12 cellular contexts compared by ENCODE assay signal in the genomic region with DNA sequence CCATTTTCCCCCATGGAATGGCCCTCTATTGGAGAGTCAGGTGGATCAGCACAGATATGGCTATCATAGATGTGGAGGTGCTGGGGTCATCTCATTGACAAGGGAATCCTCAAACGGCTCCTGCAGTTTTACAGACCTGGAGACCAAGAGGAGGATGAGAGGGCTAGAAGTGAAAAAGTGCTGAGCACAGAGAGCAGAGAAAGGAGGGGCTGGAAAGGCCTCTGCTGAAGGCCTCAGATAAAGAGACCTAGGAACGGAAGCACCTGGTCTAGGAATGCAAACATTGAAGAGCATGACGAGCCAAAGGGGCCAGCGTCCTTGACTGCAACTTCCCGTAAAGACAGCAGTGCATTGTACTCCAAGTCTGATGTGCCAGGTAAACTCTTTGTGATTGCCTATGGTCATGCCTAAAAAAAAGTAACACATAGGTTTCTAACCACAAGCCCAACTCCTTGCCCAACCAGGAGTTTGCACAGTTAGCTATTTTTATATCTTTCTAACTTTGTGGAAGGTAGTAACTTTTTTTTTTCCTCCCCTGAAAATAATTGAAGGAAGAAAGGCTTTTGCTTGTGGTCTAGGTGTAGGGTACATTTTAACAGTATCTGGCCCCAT. TPM values are rescaled to one million over a fixed set of nuclear protein-coding genes. Genes with fewer than 3 reads are reported as not detected.
DNase-seq lines count a peak whose midpoint lies in the region; ATAC-seq, FAIRE-seq and TF ChIP-seq lines count a peak whose summit lies in the region.
"Had no signal": no experiment of that assay in that cellular context is flagged by ENCODE, and none has a peak within 500 bp of the region (broad histone marks: within the 10 kb centered on the region; RNA-seq: fewer than 3 reads in every experiment).

No MANE protein-coding gene starts in this region.

- no peaks in the 10 kb centered on the region for H3K27me3 ChIP-seq in right cardiac atrium (ENCODE audit: control insufficient read depth, insufficient read depth)

- no peak for FAIRE-seq in D721Med (lab: Jason Lieb, UNC)
- FAIRE-seq: H54 had no signal

- peaks cover 3% of the 10 kb centered on the region for H3K4me1 ChIP-seq in right cardiac atrium (ENCODE audit: control insufficient read depth, insufficient read depth, low read length)

- DNase-seq in right cardiac atrium (no peak), cardiac septum (ENCODE audit: low spot score) (no peak), dermis microvascular lymphatic vessel endothelial cell (ENCODE audit: low read depth in 2 of 2) (peak; percentile 78 to 93), D721Med (ENCODE audit: insufficient read length, low spot score) (no peak), AG20443 (ENCODE audit: low spot score) (no peak), AG08396 (ENCODE audit: low spot score) (no peak), SW480 (ENCODE audit: low spot score) (no peak)
- DNase-seq: activated naive CD4-positive, alpha-beta T cell treated with anti-CD3 and anti-CD28 coated beads for 36 hours; effector memory CD4-positive, alpha-beta T cell had no signal

- no peak overlapping the region for H3K27ac ChIP-seq in right cardiac atrium (ENCODE audit: low read length)

- intact Hi-C loops in right cardiac atrium (cut with DNase I) (no loop called here), cardiac septum (cut with DNase I) (no loop called here)

- no peaks in the 10 kb centered on the region for H3K9me3 ChIP-seq in right cardiac atrium (ENCODE audit: control insufficient read depth, low read length)

- no peak for TF ChIP-seq CTCF in D721Med (IDR thresholded peaks at IDR 0.05; ENCODE audit: insufficient read depth, missing control alignments)

- WGBS in right cardiac atrium, result 54% methylated on average over 5 of the region's 5 CpGs

- peak; percentile 38 to 48 for ATAC-seq in right cardiac atrium
- ATAC-seq in HG03571 (IDR thresholded peaks at IDR 0.05; ENCODE audit: unreplicated experiment), result peak; percentile 67

- no peak overlapping the region for H3K4me3 ChIP-seq in right cardiac atrium (ENCODE audit: low read length)

RNA-seq across cellular contexts. Expression of gene RSPH4A, which starts 15.2 kb away (rescaled TPM):
- total RNA-seq in right cardiac atrium (under 1 TPM; 0.15 to 0.72 (median 0.20) TPM), cardiac septum (0.57 TPM), dermis microvascular lymphatic vessel endothelial cell (0.51 and 0.89 TPM in 2 replicates)
- 0.20 TPM for polyA plus RNA-seq in right cardiac atrium
- total RNA-seq: activated naive CD4-positive, alpha-beta T cell treated with anti-CD3 and anti-CD28 coated beads for 36 hours had no signal
- polyA plus RNA-seq: IgD-negative memory B cell had no signal

RNA-seq across cellular contexts. Expression of gene ZUP1, which starts 37.1 kb away (rescaled TPM):
- total RNA-seq in right cardiac atrium, result 1 to 10 TPM; 4.2 to 6.6 (median 4.5) TPM
- polyA plus RNA-seq in right cardiac atrium, result 3.5 TPM
- total RNA-seq in cardiac septum, result 4.4 TPM
- 16.2 and 22.8 TPM in 2 replicates for total RNA-seq in dermis microvascular lymphatic vessel endothelial cell

RNA-seq across cellular contexts. Expression of gene KPNA5, which starts 49.5 kb away (rescaled TPM):
- total RNA-seq in right cardiac atrium (10 to 100 TPM; 11.4 to 15.2 (median 12.6) TPM), cardiac septum (7.7 TPM), dermis microvascular lymphatic vessel endothelial cell (6.9 and 9.9 TPM in 2 replicates)
- polyA plus RNA-seq in right cardiac atrium, result 3.1 TPM

Comparison
In these comparisons a context has a peak if more than half of its experiments do, and no peak if none do; other contexts are left out.
1. DNase-seq: peak in dermis microvascular lymphatic vessel endothelial cell (2 of 2); none in right cardiac atrium (0 of 3), cardiac septum (single experiment), D721Med (single experiment), AG20443 (single experiment), AG08396 (single experiment) and SW480 (single experiment).